In the genomic region with DNA sequence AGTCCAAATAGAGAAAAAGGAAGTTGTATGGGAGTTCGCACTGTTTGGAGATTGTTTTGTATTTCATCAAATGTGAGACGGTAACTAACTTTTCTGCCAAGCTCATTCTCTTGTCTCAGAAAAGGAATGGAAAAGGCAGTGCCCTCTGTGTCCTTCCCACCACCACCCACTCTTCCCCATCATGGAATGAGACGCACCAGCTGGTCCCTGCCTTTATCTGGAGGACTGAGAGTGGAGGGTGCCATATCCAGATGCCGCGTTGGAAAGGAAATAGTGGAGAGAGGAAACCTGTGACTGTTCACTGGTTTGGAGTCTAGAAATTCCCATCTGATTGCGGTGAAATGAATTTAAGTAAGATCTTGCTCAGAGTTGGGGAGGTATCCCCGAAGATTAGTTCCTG, we compare ENCODE assay signal across 6 cellular contexts. TPM values are rescaled to one million over a fixed set of nuclear protein-coding genes. Genes with fewer than 3 reads are reported as not detected.
"Had no signal": no experiment of that assay in that cellular context is flagged by ENCODE, and none has a peak within 500 bp of the region (broad histone marks: within the 10 kb centered on the region; RNA-seq: fewer than 3 reads in every experiment).

No MANE protein-coding gene starts in this region.

- DNase-seq: H9, HCEC 1CT, KBM-7 had no signal

- H3K27ac ChIP-seq: HL-60 had no signal

- ATAC-seq: GM23338, HepG2 had no signal

- H3K4me3 ChIP-seq: GM23338 had no signal

RNA-seq across cellular contexts. Expression of a gene that starts 3.7 kb away (rescaled TPM):
- total RNA-seq: HepG2 had no signal
